Comparison of ENCODE assay signal across 1 cellular context in the genomic region with DNA sequence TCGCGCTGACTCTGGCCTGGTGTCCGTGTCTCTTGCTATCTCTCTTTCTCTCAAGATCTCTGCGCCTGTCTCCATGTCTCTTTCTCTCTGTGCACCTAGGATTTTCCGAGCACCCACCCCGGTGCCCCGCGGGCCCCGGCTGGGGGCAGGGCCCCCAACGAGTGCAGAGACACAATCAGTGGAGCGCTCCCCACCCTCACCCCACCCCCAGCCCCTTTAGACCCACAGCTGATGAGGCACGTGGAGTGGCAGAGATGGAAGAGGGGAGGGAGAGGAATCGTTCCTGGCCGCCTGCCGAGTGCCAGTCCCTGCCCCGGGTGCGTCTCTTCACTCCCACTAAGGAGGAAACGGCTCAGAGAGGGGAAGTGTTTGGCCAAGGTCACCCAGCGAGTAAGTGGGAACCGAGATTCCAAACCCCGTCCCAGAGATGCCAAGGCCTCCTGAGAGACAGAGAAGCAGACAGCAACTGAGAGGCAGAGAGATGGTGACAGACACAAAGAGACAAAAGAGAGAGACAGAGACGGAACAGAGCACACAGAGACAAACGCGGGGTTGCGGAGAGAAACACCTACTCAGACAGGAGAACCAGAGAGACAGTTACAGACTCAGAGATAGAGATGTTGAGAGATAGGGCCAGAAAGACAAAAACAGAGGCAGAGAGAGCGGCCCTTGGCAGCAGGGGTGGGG.
TF ChIP-seq lines count a peak whose summit lies in the region.

No MANE protein-coding gene starts in this region.

TF ChIP-seq in K562, 482 proteins besides CTCF, POLR2A, EP300 and RAD21 (continued from another document and continues in another):
- TF ChIP-seq, protein P1, sequence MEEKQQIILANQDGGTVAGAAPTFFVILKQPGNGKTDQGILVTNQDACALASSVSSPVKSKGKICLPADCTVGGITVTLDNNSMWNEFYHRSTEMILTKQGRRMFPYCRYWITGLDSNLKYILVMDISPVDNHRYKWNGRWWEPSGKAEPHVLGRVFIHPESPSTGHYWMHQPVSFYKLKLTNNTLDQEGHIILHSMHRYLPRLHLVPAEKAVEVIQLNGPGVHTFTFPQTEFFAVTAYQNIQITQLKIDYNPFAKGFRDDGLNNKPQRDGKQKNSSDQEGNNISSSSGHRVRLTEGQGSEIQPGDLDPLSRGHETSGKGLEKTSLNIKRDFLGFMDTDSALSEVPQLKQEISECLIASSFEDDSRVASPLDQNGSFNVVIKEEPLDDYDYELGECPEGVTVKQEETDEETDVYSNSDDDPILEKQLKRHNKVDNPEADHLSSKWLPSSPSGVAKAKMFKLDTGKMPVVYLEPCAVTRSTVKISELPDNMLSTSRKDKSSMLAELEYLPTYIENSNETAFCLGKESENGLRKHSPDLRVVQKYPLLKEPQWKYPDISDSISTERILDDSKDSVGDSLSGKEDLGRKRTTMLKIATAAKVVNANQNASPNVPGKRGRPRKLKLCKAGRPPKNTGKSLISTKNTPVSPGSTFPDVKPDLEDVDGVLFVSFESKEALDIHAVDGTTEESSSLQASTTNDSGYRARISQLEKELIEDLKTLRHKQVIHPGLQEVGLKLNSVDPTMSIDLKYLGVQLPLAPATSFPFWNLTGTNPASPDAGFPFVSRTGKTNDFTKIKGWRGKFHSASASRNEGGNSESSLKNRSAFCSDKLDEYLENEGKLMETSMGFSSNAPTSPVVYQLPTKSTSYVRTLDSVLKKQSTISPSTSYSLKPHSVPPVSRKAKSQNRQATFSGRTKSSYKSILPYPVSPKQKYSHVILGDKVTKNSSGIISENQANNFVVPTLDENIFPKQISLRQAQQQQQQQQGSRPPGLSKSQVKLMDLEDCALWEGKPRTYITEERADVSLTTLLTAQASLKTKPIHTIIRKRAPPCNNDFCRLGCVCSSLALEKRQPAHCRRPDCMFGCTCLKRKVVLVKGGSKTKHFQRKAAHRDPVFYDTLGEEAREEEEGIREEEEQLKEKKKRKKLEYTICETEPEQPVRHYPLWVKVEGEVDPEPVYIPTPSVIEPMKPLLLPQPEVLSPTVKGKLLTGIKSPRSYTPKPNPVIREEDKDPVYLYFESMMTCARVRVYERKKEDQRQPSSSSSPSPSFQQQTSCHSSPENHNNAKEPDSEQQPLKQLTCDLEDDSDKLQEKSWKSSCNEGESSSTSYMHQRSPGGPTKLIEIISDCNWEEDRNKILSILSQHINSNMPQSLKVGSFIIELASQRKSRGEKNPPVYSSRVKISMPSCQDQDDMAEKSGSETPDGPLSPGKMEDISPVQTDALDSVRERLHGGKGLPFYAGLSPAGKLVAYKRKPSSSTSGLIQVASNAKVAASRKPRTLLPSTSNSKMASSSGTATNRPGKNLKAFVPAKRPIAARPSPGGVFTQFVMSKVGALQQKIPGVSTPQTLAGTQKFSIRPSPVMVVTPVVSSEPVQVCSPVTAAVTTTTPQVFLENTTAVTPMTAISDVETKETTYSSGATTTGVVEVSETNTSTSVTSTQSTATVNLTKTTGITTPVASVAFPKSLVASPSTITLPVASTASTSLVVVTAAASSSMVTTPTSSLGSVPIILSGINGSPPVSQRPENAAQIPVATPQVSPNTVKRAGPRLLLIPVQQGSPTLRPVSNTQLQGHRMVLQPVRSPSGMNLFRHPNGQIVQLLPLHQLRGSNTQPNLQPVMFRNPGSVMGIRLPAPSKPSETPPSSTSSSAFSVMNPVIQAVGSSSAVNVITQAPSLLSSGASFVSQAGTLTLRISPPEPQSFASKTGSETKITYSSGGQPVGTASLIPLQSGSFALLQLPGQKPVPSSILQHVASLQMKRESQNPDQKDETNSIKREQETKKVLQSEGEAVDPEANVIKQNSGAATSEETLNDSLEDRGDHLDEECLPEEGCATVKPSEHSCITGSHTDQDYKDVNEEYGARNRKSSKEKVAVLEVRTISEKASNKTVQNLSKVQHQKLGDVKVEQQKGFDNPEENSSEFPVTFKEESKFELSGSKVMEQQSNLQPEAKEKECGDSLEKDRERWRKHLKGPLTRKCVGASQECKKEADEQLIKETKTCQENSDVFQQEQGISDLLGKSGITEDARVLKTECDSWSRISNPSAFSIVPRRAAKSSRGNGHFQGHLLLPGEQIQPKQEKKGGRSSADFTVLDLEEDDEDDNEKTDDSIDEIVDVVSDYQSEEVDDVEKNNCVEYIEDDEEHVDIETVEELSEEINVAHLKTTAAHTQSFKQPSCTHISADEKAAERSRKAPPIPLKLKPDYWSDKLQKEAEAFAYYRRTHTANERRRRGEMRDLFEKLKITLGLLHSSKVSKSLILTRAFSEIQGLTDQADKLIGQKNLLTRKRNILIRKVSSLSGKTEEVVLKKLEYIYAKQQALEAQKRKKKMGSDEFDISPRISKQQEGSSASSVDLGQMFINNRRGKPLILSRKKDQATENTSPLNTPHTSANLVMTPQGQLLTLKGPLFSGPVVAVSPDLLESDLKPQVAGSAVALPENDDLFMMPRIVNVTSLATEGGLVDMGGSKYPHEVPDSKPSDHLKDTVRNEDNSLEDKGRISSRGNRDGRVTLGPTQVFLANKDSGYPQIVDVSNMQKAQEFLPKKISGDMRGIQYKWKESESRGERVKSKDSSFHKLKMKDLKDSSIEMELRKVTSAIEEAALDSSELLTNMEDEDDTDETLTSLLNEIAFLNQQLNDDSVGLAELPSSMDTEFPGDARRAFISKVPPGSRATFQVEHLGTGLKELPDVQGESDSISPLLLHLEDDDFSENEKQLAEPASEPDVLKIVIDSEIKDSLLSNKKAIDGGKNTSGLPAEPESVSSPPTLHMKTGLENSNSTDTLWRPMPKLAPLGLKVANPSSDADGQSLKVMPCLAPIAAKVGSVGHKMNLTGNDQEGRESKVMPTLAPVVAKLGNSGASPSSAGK (IDR thresholded peaks at IDR 0.05): no peak
- 0 out of 2 replicates have a peak, but pooled peaks have one; percentile 41 for TF ChIP-seq PTBP1 (IDR thresholded peaks at IDR 0.05; ENCODE audit: low read depth, low read length)
- no peak for TF ChIP-seq HDAC3 (IDR thresholded peaks at IDR 0.05; ENCODE audit: borderline replicate concordance, partially characterized antibody)
- no peak for TF ChIP-seq POLR2AphosphoS5 (IDR thresholded peaks at IDR 0.05; ENCODE audit: control insufficient read depth, insufficient read depth, low read depth, low read length)
- TF ChIP-seq KAT2B (IDR thresholded peaks at IDR 0.05; ENCODE audit: low read depth, low read length): no peak
- TF ChIP-seq GTF2F1 (IDR thresholded peaks at IDR 0.05; ENCODE audit: low read depth, low read length): no peak
- TF ChIP-seq NFIX (CRISPR knock-in tag; IDR thresholded peaks at IDR 0.05; ENCODE audit: low read depth): no peak
- TF ChIP-seq, protein P2, sequence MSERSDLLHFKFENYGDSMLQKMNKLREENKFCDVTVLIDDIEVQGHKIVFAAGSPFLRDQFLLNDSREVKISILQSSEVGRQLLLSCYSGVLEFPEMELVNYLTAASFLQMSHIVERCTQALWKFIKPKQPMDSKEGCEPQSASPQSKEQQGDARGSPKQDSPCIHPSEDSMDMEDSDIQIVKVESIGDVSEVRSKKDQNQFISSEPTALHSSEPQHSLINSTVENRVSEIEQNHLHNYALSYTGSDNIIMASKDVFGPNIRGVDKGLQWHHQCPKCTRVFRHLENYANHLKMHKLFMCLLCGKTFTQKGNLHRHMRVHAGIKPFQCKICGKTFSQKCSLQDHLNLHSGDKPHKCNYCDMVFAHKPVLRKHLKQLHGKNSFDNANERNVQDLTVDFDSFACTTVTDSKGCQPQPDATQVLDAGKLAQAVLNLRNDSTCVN (CRISPR knock-in tag; IDR thresholded peaks at IDR 0.05): peak; percentile 64; the same call in 1 of the 2 replicates
- TF ChIP-seq, protein P3, sequence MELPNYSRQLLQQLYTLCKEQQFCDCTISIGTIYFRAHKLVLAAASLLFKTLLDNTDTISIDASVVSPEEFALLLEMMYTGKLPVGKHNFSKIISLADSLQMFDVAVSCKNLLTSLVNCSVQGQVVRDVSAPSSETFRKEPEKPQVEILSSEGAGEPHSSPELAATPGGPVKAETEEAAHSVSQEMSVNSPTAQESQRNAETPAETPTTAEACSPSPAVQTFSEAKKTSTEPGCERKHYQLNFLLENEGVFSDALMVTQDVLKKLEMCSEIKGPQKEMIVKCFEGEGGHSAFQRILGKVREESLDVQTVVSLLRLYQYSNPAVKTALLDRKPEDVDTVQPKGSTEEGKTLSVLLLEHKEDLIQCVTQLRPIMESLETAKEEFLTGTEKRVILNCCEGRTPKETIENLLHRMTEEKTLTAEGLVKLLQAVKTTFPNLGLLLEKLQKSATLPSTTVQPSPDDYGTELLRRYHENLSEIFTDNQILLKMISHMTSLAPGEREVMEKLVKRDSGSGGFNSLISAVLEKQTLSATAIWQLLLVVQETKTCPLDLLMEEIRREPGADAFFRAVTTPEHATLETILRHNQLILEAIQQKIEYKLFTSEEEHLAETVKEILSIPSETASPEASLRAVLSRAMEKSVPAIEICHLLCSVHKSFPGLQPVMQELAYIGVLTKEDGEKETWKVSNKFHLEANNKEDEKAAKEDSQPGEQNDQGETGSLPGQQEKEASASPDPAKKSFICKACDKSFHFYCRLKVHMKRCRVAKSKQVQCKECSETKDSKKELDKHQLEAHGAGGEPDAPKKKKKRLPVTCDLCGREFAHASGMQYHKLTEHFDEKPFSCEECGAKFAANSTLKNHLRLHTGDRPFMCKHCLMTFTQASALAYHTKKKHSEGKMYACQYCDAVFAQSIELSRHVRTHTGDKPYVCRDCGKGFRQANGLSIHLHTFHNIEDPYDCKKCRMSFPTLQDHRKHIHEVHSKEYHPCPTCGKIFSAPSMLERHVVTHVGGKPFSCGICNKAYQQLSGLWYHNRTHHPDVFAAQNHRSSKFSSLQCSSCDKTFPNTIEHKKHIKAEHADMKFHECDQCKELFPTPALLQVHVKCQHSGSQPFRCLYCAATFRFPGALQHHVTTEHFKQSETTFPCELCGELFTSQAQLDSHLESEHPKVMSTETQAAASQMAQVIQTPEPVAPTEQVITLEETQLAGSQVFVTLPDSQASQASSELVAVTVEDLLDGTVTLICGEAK (IDR thresholded peaks at IDR 0.05): peak; percentile 60; the same call in 1 of the 2 replicates
- TF ChIP-seq, protein P3 (CRISPR knock-in tag; IDR thresholded peaks at IDR 0.05): no peak
- TF ChIP-seq, protein P4, sequence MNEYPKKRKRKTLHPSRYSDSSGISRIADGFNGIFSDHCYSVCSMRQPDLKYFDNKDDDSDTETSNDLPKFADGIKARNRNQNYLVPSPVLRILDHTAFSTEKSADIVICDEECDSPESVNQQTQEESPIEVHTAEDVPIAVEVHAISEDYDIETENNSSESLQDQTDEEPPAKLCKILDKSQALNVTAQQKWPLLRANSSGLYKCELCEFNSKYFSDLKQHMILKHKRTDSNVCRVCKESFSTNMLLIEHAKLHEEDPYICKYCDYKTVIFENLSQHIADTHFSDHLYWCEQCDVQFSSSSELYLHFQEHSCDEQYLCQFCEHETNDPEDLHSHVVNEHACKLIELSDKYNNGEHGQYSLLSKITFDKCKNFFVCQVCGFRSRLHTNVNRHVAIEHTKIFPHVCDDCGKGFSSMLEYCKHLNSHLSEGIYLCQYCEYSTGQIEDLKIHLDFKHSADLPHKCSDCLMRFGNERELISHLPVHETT (CRISPR knock-in tag; conservative IDR thresholded peaks at IDR 0.05 in 1 of 2, IDR thresholded peaks at IDR 0.05 in 1 of 2): peak in 1 of 2 experiments; percentile 52; a peak in 2 of 4 replicates
- no peak for TF ChIP-seq CBFA2T2 (conservative IDR thresholded peaks at IDR 0.05)
- peak; percentile 11 for TF ChIP-seq MEIS2 (IDR thresholded peaks at IDR 0.05; ENCODE audit: partially characterized antibody)
- no peak for TF ChIP-seq ZNF764 (CRISPR knock-in tag; IDR thresholded peaks at IDR 0.05; ENCODE audit: low read depth)
- TF ChIP-seq EZH2 (IDR thresholded peaks at IDR 0.05; ENCODE audit: borderline replicate concordance, low read depth, low read length): no peak
- TF ChIP-seq, protein P5, sequence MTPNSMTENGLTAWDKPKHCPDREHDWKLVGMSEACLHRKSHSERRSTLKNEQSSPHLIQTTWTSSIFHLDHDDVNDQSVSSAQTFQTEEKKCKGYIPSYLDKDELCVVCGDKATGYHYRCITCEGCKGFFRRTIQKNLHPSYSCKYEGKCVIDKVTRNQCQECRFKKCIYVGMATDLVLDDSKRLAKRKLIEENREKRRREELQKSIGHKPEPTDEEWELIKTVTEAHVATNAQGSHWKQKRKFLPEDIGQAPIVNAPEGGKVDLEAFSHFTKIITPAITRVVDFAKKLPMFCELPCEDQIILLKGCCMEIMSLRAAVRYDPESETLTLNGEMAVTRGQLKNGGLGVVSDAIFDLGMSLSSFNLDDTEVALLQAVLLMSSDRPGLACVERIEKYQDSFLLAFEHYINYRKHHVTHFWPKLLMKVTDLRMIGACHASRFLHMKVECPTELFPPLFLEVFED (CRISPR knock-in tag; conservative IDR thresholded peaks at IDR 0.05): 0 out of 2 replicates have a peak, but pooled peaks have one; percentile 35
- TF ChIP-seq, protein P6, sequence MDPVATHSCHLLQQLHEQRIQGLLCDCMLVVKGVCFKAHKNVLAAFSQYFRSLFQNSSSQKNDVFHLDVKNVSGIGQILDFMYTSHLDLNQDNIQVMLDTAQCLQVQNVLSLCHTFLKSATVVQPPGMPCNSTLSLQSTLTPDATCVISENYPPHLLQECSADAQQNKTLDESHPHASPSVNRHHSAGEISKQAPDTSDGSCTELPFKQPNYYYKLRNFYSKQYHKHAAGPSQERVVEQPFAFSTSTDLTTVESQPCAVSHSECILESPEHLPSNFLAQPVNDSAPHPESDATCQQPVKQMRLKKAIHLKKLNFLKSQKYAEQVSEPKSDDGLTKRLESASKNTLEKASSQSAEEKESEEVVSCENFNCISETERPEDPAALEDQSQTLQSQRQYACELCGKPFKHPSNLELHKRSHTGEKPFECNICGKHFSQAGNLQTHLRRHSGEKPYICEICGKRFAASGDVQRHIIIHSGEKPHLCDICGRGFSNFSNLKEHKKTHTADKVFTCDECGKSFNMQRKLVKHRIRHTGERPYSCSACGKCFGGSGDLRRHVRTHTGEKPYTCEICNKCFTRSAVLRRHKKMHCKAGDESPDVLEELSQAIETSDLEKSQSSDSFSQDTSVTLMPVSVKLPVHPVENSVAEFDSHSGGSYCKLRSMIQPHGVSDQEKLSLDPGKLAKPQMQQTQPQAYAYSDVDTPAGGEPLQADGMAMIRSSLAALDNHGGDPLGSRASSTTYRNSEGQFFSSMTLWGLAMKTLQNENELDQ (CRISPR knock-in tag; IDR thresholded peaks at IDR 0.05; ENCODE audit: borderline replicate concordance): no peak
